In the genomic region with DNA sequence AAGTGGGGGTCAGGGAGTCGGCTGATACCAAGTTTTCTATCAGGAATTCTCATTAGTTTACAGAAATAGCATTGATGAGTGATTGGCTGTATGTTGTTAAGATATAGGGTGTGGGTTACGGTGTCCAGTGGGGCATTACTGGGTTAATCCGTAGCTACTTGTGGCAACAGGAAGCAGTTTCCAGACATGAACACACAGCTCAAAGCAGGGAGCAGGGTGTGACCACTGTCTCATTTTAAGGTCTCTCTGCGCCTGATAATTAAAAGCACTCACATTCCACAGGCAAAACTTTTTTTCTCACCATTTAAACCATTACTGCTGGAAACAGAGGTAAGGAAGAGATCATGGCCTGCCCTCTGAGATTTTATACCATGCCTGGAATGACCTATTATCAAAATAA, we compare ENCODE assay signal across 21 cellular contexts.
A peak's percentile ranks its signal among the peaks of the same experiment; 100 is the strongest.
DNase-seq lines count a peak whose midpoint lies in the region; ATAC-seq, FAIRE-seq and TF ChIP-seq lines count a peak whose summit lies in the region.
"Had no signal": no experiment of that assay in that cellular context is flagged by ENCODE, and none has a peak within 500 bp of the region (broad histone marks: within the 10 kb centered on the region; RNA-seq: fewer than 3 reads in every experiment).

No MANE protein-coding gene starts in this region.

- ATAC-seq in mucosa of descending colon (peak; percentile 47), HG03460 (IDR thresholded peaks at IDR 0.05; ENCODE audit: unreplicated experiment) (no peak)
- ATAC-seq in activated CD8-positive, alpha-beta memory T cell treated with anti-CD3 and anti-CD28 coated beads, Interleukin-2, amount 10 ng/mL, durations not matched to agents 7 days and 5 days, result no peak
- ATAC-seq: psoas muscle; stimulated activated naive CD8-positive, alpha-beta T cell treated with anti-CD3 and anti-CD28 coated beads, Interleukin-15, Interleukin-2, amounts not matched to agents 100 U/mL and 50 U/mL, for 24 hours had no signal

- H3K9me3 Mint-ChIP-seq in Caco-2 (ENCODE audit: unreplicated experiment) (no peaks in the 10 kb centered on the region), chondrocyte (ENCODE audit: low read depth) (peaks cover 4% of the 10 kb centered on the region)
- H3K9me3 Mint-ChIP-seq in activated CD8-positive, alpha-beta memory T cell treated with anti-CD3 and anti-CD28 coated beads, Interleukin-2, amount 10 ng/mL, durations not matched to agents 7 days and 5 days (ENCODE audit: low read depth), result no peaks in the 10 kb centered on the region
- H3K9me3 Mint-ChIP-seq: activated naive CD4-positive, alpha-beta T cell treated with anti-CD3 and anti-CD28 coated beads, Interleukin-2, amount 50 U/mL, for 24 hours; CD4-positive, alpha-beta T cell had no signal

- H3K36me3 Mint-ChIP-seq in Caco-2 (ENCODE audit: insufficient read depth, unreplicated experiment) (no peaks in the 10 kb centered on the region), chondrocyte (ENCODE audit: low read depth) (peaks cover 2% of the 10 kb centered on the region)
- peaks cover 1% of the 10 kb centered on the region for H3K36me3 Mint-ChIP-seq in activated CD8-positive, alpha-beta memory T cell treated with anti-CD3 and anti-CD28 coated beads, Interleukin-2, amount 10 ng/mL, durations not matched to agents 7 days and 5 days
- H3K36me3 Mint-ChIP-seq: activated naive CD4-positive, alpha-beta T cell treated with anti-CD3 and anti-CD28 coated beads, Interleukin-2, amount 50 U/mL, for 24 hours had no signal

- H3K4me3 Mint-ChIP-seq in Caco-2 (ENCODE audit: unreplicated experiment) (no peak overlapping the region), chondrocyte (ENCODE audit: unreplicated experiment) (no peak overlapping the region)
- H3K4me3 Mint-ChIP-seq in activated CD8-positive, alpha-beta memory T cell treated with anti-CD3 and anti-CD28 coated beads, Interleukin-2, amount 10 ng/mL, durations not matched to agents 7 days and 5 days, result no peak overlapping the region
- H3K4me3 Mint-ChIP-seq: activated naive CD4-positive, alpha-beta T cell treated with anti-CD3 and anti-CD28 coated beads, Interleukin-2, amount 50 U/mL, for 24 hours; CD4-positive, alpha-beta T cell; H9 had no signal

- no peaks in the 10 kb centered on the region for H3K9me2 ChIP-seq in MM.1S (replicated peaks; ENCODE audit: insufficient read depth, low read length)

- peak overlapping the region; percentile 1 for H3K27ac Mint-ChIP-seq in Caco-2 (ENCODE audit: unreplicated experiment)
- peak overlapping the region; percentile 55 for H3K27ac Mint-ChIP-seq in chondrocyte (ENCODE audit: unreplicated experiment)
- H3K27ac Mint-ChIP-seq in activated CD8-positive, alpha-beta memory T cell treated with anti-CD3 and anti-CD28 coated beads, Interleukin-2, amount 10 ng/mL, durations not matched to agents 7 days and 5 days, result no peak overlapping the region
- H3K27ac Mint-ChIP-seq: activated naive CD4-positive, alpha-beta T cell treated with anti-CD3 and anti-CD28 coated beads, Interleukin-2, amount 50 U/mL, for 24 hours; CD4-positive, alpha-beta T cell had no signal

- POLR2A ChIA-PET in Caco-2 (lab: Charles Lee), result interaction anchor here (1.8 kb wide), 1 partner anchor 22 kb away, joined by 4 read pairs; no protein-coding TSS in a partner anchor

- no peaks in the 10 kb centered on the region for H3K27me3 ChIP-seq in Caco-2 (replicated peaks; ENCODE audit: control insufficient read depth, insufficient read depth, low read length)
- H3K27me3 ChIP-seq in MM.1S (replicated peaks; ENCODE audit: insufficient read depth, low read length), result no peaks in the 10 kb centered on the region
- H3K27me3 ChIP-seq: SJSA1, upper lobe of left lung had no signal

- peaks cover 39% of the 10 kb centered on the region for H3K4me1 ChIP-seq in Caco-2
- H3K4me1 ChIP-seq in MM.1S (ENCODE audit: low read length), result peaks cover 60% of the 10 kb centered on the region
- peaks cover 19% of the 10 kb centered on the region for H3K4me1 ChIP-seq in mucosa of descending colon (ENCODE audit: low read depth)
- H3K4me1 ChIP-seq: psoas muscle had no signal

- H3K4me1 Mint-ChIP-seq in Caco-2 (ENCODE audit: low read depth, unreplicated experiment), result peaks cover 18% of the 10 kb centered on the region
- H3K4me1 Mint-ChIP-seq in chondrocyte (ENCODE audit: low read depth), result peaks cover 42% of the 10 kb centered on the region
- peaks cover 59% of the 10 kb centered on the region for H3K4me1 Mint-ChIP-seq in activated CD8-positive, alpha-beta memory T cell treated with anti-CD3 and anti-CD28 coated beads, Interleukin-2, amount 10 ng/mL, durations not matched to agents 7 days and 5 days
- H3K4me1 Mint-ChIP-seq: activated naive CD4-positive, alpha-beta T cell treated with anti-CD3 and anti-CD28 coated beads, Interleukin-2, amount 50 U/mL, for 24 hours had no signal

- TF ChIP-seq CTCF in Caco-2 (IDR thresholded peaks at IDR 0.05; ENCODE audit: insufficient read depth in 1 of 2, low read depth in 1 of 2, low read length in 1 of 2, severe bottlenecking in 1 of 2, unreplicated experiment in 1 of 2) (no peak), MM.1S (IDR thresholded peaks at IDR 0.05; ENCODE audit: low read length) (no peak), chondrocyte (IDR thresholded peaks at IDR 0.05) (no peak), mucosa of descending colon (IDR thresholded peaks at IDR 0.05) (no peak)

- no peaks in the 10 kb centered on the region for H3K36me3 ChIP-seq in Caco-2 (ENCODE audit: control insufficient read depth, insufficient read depth, low read length)
- H3K36me3 ChIP-seq in MM.1S (replicated peaks; ENCODE audit: insufficient read depth, low read length), result no peaks in the 10 kb centered on the region
- no peaks in the 10 kb centered on the region for H3K36me3 ChIP-seq in mucosa of descending colon (ENCODE audit: low read depth)
- H3K36me3 ChIP-seq: SJSA1, upper lobe of left lung had no signal

- H3K27me3 Mint-ChIP-seq in Caco-2 (ENCODE audit: insufficient read depth, unreplicated experiment) (no peaks in the 10 kb centered on the region), chondrocyte (ENCODE audit: low read depth) (no peaks in the 10 kb centered on the region)
- H3K27me3 Mint-ChIP-seq in activated CD8-positive, alpha-beta memory T cell treated with anti-CD3 and anti-CD28 coated beads, Interleukin-2, amount 10 ng/mL, durations not matched to agents 7 days and 5 days, result peaks cover 8% of the 10 kb centered on the region

- no peak for DNase-seq in Caco-2
- no peak for DNase-seq in MM.1S
- no peak for DNase-seq in chondrocyte (ENCODE audit: low spot score)
- peak in 1 of 3 donors; percentile 34 for DNase-seq in mucosa of descending colon
- DNase-seq in activated CD8-positive, alpha-beta memory T cell treated with anti-CD3 and anti-CD28 coated beads, Interleukin-2, amount 10 ng/mL, durations not matched to agents 7 days and 5 days, result no peak
- no peak for DNase-seq in RCC 7860 (ENCODE audit: low spot score)
- no peak for DNase-seq in Kasumi-1 (lab: John Stamatoyannopoulos, UW)
- DNase-seq: activated CD4-positive, CD25-positive, alpha-beta regulatory T cell; CD4-positive, alpha-beta T cell; DND-41; effector CD8-positive, alpha-beta T cell; stimulated activated CD4-positive, alpha-beta T cell treated with anti-CD3 and anti-CD28 coated beads, Interleukin-4, amount 100 ng/mL, for 1 hour; stimulated activated naive CD8-positive, alpha-beta T cell treated with anti-CD3 and anti-CD28 coated beads, Interleukin-15, Interleukin-2, amounts not matched to agents 100 U/mL and 50 U/mL, for 24 hours; T-helper 2 cell had no signal

- no peaks in the 10 kb centered on the region for H3K79me2 ChIP-seq in MM.1S (ENCODE audit: low read length)

- 0 out of 2 replicates have a peak, but pooled peaks cover 1% of the 10 kb centered on the region for H3K9me3 ChIP-seq in Caco-2
- H3K9me3 ChIP-seq in MM.1S (replicated peaks; ENCODE audit: insufficient read depth, low read length), result no peaks in the 10 kb centered on the region
- no peaks in the 10 kb centered on the region for H3K9me3 ChIP-seq in mucosa of descending colon
- H3K9me3 ChIP-seq: psoas muscle, SJSA1, upper lobe of left lung had no signal

- no peak overlapping the region for H3K4me3 ChIP-seq in Caco-2 (ENCODE audit: low read depth, low read length)
- no peak overlapping the region for H3K4me3 ChIP-seq in MM.1S (ENCODE audit: low read length)
- no peak overlapping the region for H3K4me3 ChIP-seq in mucosa of descending colon
- H3K4me3 ChIP-seq: psoas muscle, SJSA1, upper lobe of left lung had no signal

- peak overlapping the region; percentile 38; the same call in 1 of the 2 replicates for H3K4me2 ChIP-seq in MM.1S (ENCODE audit: low read depth, low read length)

- peaks cover 34% of the 10 kb centered on the region for H3F3A ChIP-seq in MM.1S (ENCODE audit: insufficient read depth, low read length)

- intact Hi-C loops in Caco-2 (cut with micrococcal nuclease; ENCODE audit: unreplicated experiment) (loop anchor here (1.0 kb wide), 1 partner anchor 21 kb away; no protein-coding TSS in a partner anchor), mucosa of descending colon (cut with DNase I, micrococcal nuclease) (no loop called here)

- TSS peak; percentile 84 for BruUV-seq in Caco-2 (replicated peaks; lab: Mats Ljungman, UMichigan)

- H3K9ac ChIP-seq in MM.1S (ENCODE audit: low read length), result peak overlapping the region; percentile 5; the same call in 1 of the 2 replicates

- H3K27ac ChIP-seq in MM.1S (ENCODE audit: low read length), result peak overlapping the region; percentile 84
- H3K27ac ChIP-seq: psoas muscle, SJSA1, upper lobe of left lung had no signal

- H2AFZ ChIP-seq in MM.1S (ENCODE audit: low read length), result no peak overlapping the region; the same call in 1 of the 2 replicates

- no peak for FAIRE-seq in RCC 7860 (lab: Jason Lieb, UNC)
- FAIRE-seq: astrocyte had no signal

- no peaks in the 10 kb centered on the region for H4K20me1 ChIP-seq in MM.1S (ENCODE audit: insufficient read depth, low read length)

- CTCF ChIA-PET in Caco-2 (lab: Charles Lee), result interaction anchor here (1.2 kb wide), 1 partner anchor 11 kb away, joined by 6 read pairs; no protein-coding TSS in a partner anchor
- CTCF ChIA-PET in activated CD8-positive, alpha-beta memory T cell treated with anti-CD3 and anti-CD28 coated beads, Interleukin-2, amount 10 ng/mL, durations not matched to agents 7 days and 5 days (lab: Charles Lee), result interaction anchor here (1.2 kb wide), 1 partner anchor 12 kb away, joined by 4 read pairs; no protein-coding TSS in a partner anchor
